In genomic region chr12:99983721-99984258, GRCh38 we compare ENCODE assay signal across 9 cellular contexts. TPM values are rescaled to one million over a fixed set of nuclear protein-coding genes. Genes with fewer than 3 reads are reported as not detected.
A peak's percentile ranks its signal among the peaks of the same experiment; 100 is the strongest.
DNase-seq lines count a peak whose midpoint lies in the region; ATAC-seq lines count a peak whose summit lies in the region.
"Had no signal": no experiment of that assay in that cellular context is flagged by ENCODE, and none has a peak within 500 bp of the region (broad histone marks: within the 10 kb centered on the region; RNA-seq: fewer than 3 reads in every experiment).

No MANE protein-coding gene starts in this region.

- H3K4me1 Mint-ChIP-seq in CD4-positive, CD25-positive, alpha-beta regulatory T cell = peaks cover 0 to 15% (median 6%) of the 10 kb centered on the region in 4 donors

- peak overlapping the region in 3 of 4 donors; percentile 25 to 58 (median 31) for H3K4me3 Mint-ChIP-seq in CD4-positive, CD25-positive, alpha-beta regulatory T cell

- H3K9me3 ChIP-seq in CD4-positive, CD25-positive, alpha-beta regulatory T cell (ENCODE audit: control insufficient read depth in 2 of 2, low read length in 2 of 2) = no peaks in the 10 kb centered on the region
- no peaks in the 10 kb centered on the region for H3K9me3 ChIP-seq in muscle layer of colon (ENCODE audit: low read length)

- ATAC-seq in CD4-positive, CD25-positive, alpha-beta regulatory T cell (ENCODE audit: low read depth in 2 of 2) = no peak
- ATAC-seq in HG03442 (IDR thresholded peaks at IDR 0.05; ENCODE audit: unreplicated experiment) = no peak
- ATAC-seq in HG02623 (IDR thresholded peaks at IDR 0.05; ENCODE audit: unreplicated experiment) = no peak
- ATAC-seq in HG03108 (IDR thresholded peaks at IDR 0.05; ENCODE audit: unreplicated experiment) = no peak

- H3K9me3 Mint-ChIP-seq in CD4-positive, CD25-positive, alpha-beta regulatory T cell = no peaks in the 10 kb centered on the region
- H3K9me3 Mint-ChIP-seq: activated naive CD4-positive, alpha-beta T cell treated with anti-CD3 and anti-CD28 coated beads, Interleukin-2, amount 50 U/mL, for 72 hours had no signal

- no peak overlapping the region for H3K27ac ChIP-seq in CD4-positive, CD25-positive, alpha-beta regulatory T cell (ENCODE audit: insufficient read depth, low read length, poor library complexity, severe bottlenecking)
- H3K27ac ChIP-seq in muscle layer of colon (ENCODE audit: low read depth, low read length) = peak overlapping the region; percentile 58

- peaks cover 23% of the 10 kb centered on the region for H3K27me3 ChIP-seq in CD4-positive, CD25-positive, alpha-beta regulatory T cell (ENCODE audit: control insufficient read depth, insufficient read depth, low read length)
- H3K27me3 ChIP-seq in muscle layer of colon (ENCODE audit: control insufficient read depth in 1 of 2, insufficient read depth in 2 of 2, low read length in 2 of 2) = no peaks in the 10 kb centered on the region

- no peaks in the 10 kb centered on the region for H3K4me1 ChIP-seq in CD4-positive, CD25-positive, alpha-beta regulatory T cell (ENCODE audit: control insufficient read depth, insufficient read depth, low read length, poor library complexity, severe bottlenecking)
- H3K4me1 ChIP-seq in muscle layer of colon (ENCODE audit: insufficient read depth, low read length) = peaks cover 9% of the 10 kb centered on the region

- peaks cover 58% of the 10 kb centered on the region for H3K27me3 Mint-ChIP-seq in CD4-positive, CD25-positive, alpha-beta regulatory T cell

- no peaks in the 10 kb centered on the region for H3K36me3 ChIP-seq in CD4-positive, CD25-positive, alpha-beta regulatory T cell (ENCODE audit: control insufficient read depth, insufficient read depth, low read length)
- H3K36me3 ChIP-seq in muscle layer of colon (ENCODE audit: insufficient read depth, low read length) = no peaks in the 10 kb centered on the region

- H3K36me3 Mint-ChIP-seq in CD4-positive, CD25-positive, alpha-beta regulatory T cell = no peaks in the 10 kb centered on the region

- H3K4me3 ChIP-seq in CD4-positive, CD25-positive, alpha-beta regulatory T cell (ENCODE audit: low read depth, low read length) = no peak overlapping the region
- H3K4me3 ChIP-seq in muscle layer of colon (ENCODE audit: low read depth in 1 of 2, low read length in 2 of 2) = peak overlapping the region; percentile 77 to 99

- peak overlapping the region; percentile 38 for H3K9ac ChIP-seq in muscle layer of colon (ENCODE audit: low read length)

- DNase-seq in CD4-positive, CD25-positive, alpha-beta regulatory T cell = no peak
- peak; percentile 31 for DNase-seq in NCI-H2029 treated with DMSO at 0.1 percent for 48 hours (lab: John Stamatoyannopoulos, UW)
- peak; percentile 43 for DNase-seq in cerebellum (ENCODE audit: low spot score)
- no peak for DNase-seq in middle frontal gyrus (ENCODE audit: extremely low spot score, low spot score)

- H3K27ac Mint-ChIP-seq in CD4-positive, CD25-positive, alpha-beta regulatory T cell = no peak overlapping the region
- H3K27ac Mint-ChIP-seq: activated naive CD4-positive, alpha-beta T cell treated with anti-CD3 and anti-CD28 coated beads, Interleukin-2, amount 50 U/mL, for 72 hours had no signal

RNA-seq across cellular contexts. Expression of gene ANKS1B, which starts 0.9 kb away (rescaled TPM):
- 9.5 TPM for total RNA-seq in CD4-positive, CD25-positive, alpha-beta regulatory T cell
- 10 to 100 TPM in 2 of 4 donors, 1 to 10 TPM in 2; 4.0 to 15.9 (median 10.1) TPM for polyA plus RNA-seq in CD4-positive, CD25-positive, alpha-beta regulatory T cell
- total RNA-seq in cerebellum = 331 TPM

Comparison
In these comparisons a context has a peak if more than half of its experiments do, and no peak if none do; other contexts are left out.
1. DNase-seq: peak in NCI-H2029 treated with DMSO at 0.1 percent for 48 hours (single experiment) and cerebellum (single experiment); none in CD4-positive, CD25-positive, alpha-beta regulatory T cell (0 of 3) and middle frontal gyrus (single experiment).
2. RNA of gene ANKS1B, which starts 0.9 kb away (total RNA-seq): 331 TPM in cerebellum (single experiment); 9.5 TPM in CD4-positive, CD25-positive, alpha-beta regulatory T cell (single experiment); every median in the first group is over 10 times any median in the second.